Comparison of ENCODE assay signal across 9 cellular contexts in genomic region chr17:48483471-48484131, GRCh38. TPM values are rescaled to one million over a fixed set of nuclear protein-coding genes. Genes with fewer than 3 reads are reported as not detected.
A peak's percentile ranks its signal among the peaks of the same experiment; 100 is the strongest.
DNase-seq lines count a peak whose midpoint lies in the region; ATAC-seq and TF ChIP-seq lines count a peak whose summit lies in the region.
"Had no signal": no experiment of that assay in that cellular context is flagged by ENCODE, and none has a peak within 500 bp of the region (broad histone marks: within the 10 kb centered on the region; RNA-seq: fewer than 3 reads in every experiment).

No MANE protein-coding gene starts in this region.

- H3K9ac ChIP-seq in smooth muscle cell (ENCODE audit: low read depth): peak overlapping the region; percentile 86

- peaks cover 7% of the 10 kb centered on the region for H3K27me3 ChIP-seq in ACC112 (ENCODE audit: insufficient read depth, low read length)
- no peaks in the 10 kb centered on the region for H3K27me3 ChIP-seq in SJCRH30
- no peaks in the 10 kb centered on the region for H3K27me3 ChIP-seq in smooth muscle cell (ENCODE audit: low read depth)

- TF ChIP-seq CTCF in smooth muscle cell (IDR thresholded peaks at IDR 0.05; ENCODE audit: borderline replicate concordance, insufficient read depth, poor library complexity, severe bottlenecking): no peak

- no peaks in the 10 kb centered on the region for H3K36me3 ChIP-seq in ACC112 (ENCODE audit: insufficient read depth, low read length)
- H3K36me3 ChIP-seq in SJCRH30: no peaks in the 10 kb centered on the region
- H3K36me3 ChIP-seq in smooth muscle cell (ENCODE audit: low read depth): no peaks in the 10 kb centered on the region

- H3K36me3 Mint-ChIP-seq in dendritic cell treated with granulocyte-macrophage colony-stimulating factor and Interleukin-4, amounts not matched to agents 40 ng/mL and 50 ng/mL, for 4 days (ENCODE audit: low read depth): no peaks in the 10 kb centered on the region

- DNase-seq in SJCRH30 (peak; percentile 95 to 97), smooth muscle cell (lab: John Stamatoyannopoulos, UW; ENCODE audit: unreplicated experiment) (no peak), substantia nigra (lab: John Stamatoyannopoulos, UW) (no peak), foreskin melanocyte (no peak)

- no peak overlapping the region for H2AFZ ChIP-seq in ACC112 (ENCODE audit: low read length, unreplicated experiment)
- no peak overlapping the region for H2AFZ ChIP-seq in smooth muscle cell (ENCODE audit: low read depth)

- WGBS in smooth muscle cell (ENCODE audit: low lambda C conversion rate): 17% methylated on average over 6 of the region's 6 CpGs

- ATAC-seq in GM21825 (IDR thresholded peaks at IDR 0.05; ENCODE audit: unreplicated experiment) (peak; percentile 59), GM18498 (IDR thresholded peaks at IDR 0.05; ENCODE audit: unreplicated experiment) (no peak)

- H3K4me3 ChIP-seq in ACC112 (ENCODE audit: low read depth, low read length): peak overlapping the region; percentile 3; the same call in 1 of the 2 replicates
- H3K4me3 ChIP-seq in SJCRH30: no peak overlapping the region
- no peak overlapping the region for H3K4me3 ChIP-seq in smooth muscle cell

- H3K4me1 ChIP-seq in ACC112 (ENCODE audit: control insufficient read depth, insufficient read depth, low read length, unreplicated experiment) (peaks cover 18% of the 10 kb centered on the region), SJCRH30 (peaks cover 44% of the 10 kb centered on the region), smooth muscle cell (ENCODE audit: low read depth) (peaks cover 9% of the 10 kb centered on the region)

- H3K27ac ChIP-seq in ACC112 (ENCODE audit: low read depth, low read length): peak overlapping the region; percentile 87
- H3K27ac ChIP-seq in SJCRH30: peak overlapping the region; percentile 92
- H3K27ac ChIP-seq in smooth muscle cell (ENCODE audit: low read depth): peak overlapping the region; percentile 98
- no peak overlapping the region for H3K27ac ChIP-seq in substantia nigra (ENCODE audit: low read depth, low read length, poor library complexity, severe bottlenecking)

- H3K27me3 Mint-ChIP-seq in dendritic cell treated with granulocyte-macrophage colony-stimulating factor and Interleukin-4, amounts not matched to agents 40 ng/mL and 50 ng/mL, for 4 days: peaks cover 58% of the 10 kb centered on the region

- H3K79me2 ChIP-seq in ACC112 (ENCODE audit: control insufficient read depth, insufficient read depth, low read length, unreplicated experiment) (no peaks in the 10 kb centered on the region), smooth muscle cell (ENCODE audit: low read depth) (no peaks in the 10 kb centered on the region)

- H3K9me3 ChIP-seq in SJCRH30 (replicated peaks) (no peaks in the 10 kb centered on the region), smooth muscle cell (replicated peaks; ENCODE audit: low read depth) (no peaks in the 10 kb centered on the region)

- no peaks in the 10 kb centered on the region for H3K9me3 Mint-ChIP-seq in dendritic cell treated with granulocyte-macrophage colony-stimulating factor and Interleukin-4, amounts not matched to agents 40 ng/mL and 50 ng/mL, for 4 days

- no peaks in the 10 kb centered on the region for H4K20me1 ChIP-seq in smooth muscle cell (ENCODE audit: low read depth)

- H3K27ac Mint-ChIP-seq in dendritic cell treated with granulocyte-macrophage colony-stimulating factor and Interleukin-4, amounts not matched to agents 40 ng/mL and 50 ng/mL, for 4 days: peak overlapping the region; percentile 50

- peaks cover 22% of the 10 kb centered on the region for H3F3A ChIP-seq in smooth muscle cell (ENCODE audit: low read depth)

- H3K4me1 Mint-ChIP-seq in dendritic cell treated with granulocyte-macrophage colony-stimulating factor and Interleukin-4, amounts not matched to agents 40 ng/mL and 50 ng/mL, for 4 days (ENCODE audit: low read depth): peaks cover 29% of the 10 kb centered on the region

- no peak overlapping the region for H3K4me3 Mint-ChIP-seq in dendritic cell treated with granulocyte-macrophage colony-stimulating factor and Interleukin-4, amounts not matched to agents 40 ng/mL and 50 ng/mL, for 4 days

- peak overlapping the region; percentile 75 for H3K4me2 ChIP-seq in smooth muscle cell

- intact Hi-C loops in dendritic cell treated with granulocyte-macrophage colony-stimulating factor and Interleukin-4, amounts not matched to agents 40 ng/mL and 50 ng/mL, for 4 days (cut with micrococcal nuclease): no loop called here

RNA-seq across cellular contexts. Expression of gene HOXB1, which starts 47.2 kb away (rescaled TPM):
- total RNA-seq in SJCRH30 (2014; rRNA removed; shearing (Covaris generic)): not detected in 2 replicates
- not detected in 2 replicates for total RNA-seq in smooth muscle cell
- not detected in 2 replicates for polyA plus RNA-seq in smooth muscle cell
- total RNA-seq: aorta had no signal

RNA-seq across cellular contexts. Expression of gene SKAP1, which starts 53.6 kb away (rescaled TPM):
- total RNA-seq in SJCRH30 (2014; rRNA removed; shearing (Covaris generic)): not detected in 2 replicates
- total RNA-seq in smooth muscle cell: not detected in 2 replicates
- polyA plus RNA-seq in smooth muscle cell: not detected in 2 replicates

Comparison
In these comparisons a context has a peak if more than half of its experiments do, and no peak if none do; other contexts are left out.
1. DNase-seq: peak in SJCRH30 (2 of 2); none in smooth muscle cell (single experiment), substantia nigra (0 of 49) and foreskin melanocyte (single experiment).